Comparison of ENCODE assay signal across 1 cellular context in the genomic region with DNA sequence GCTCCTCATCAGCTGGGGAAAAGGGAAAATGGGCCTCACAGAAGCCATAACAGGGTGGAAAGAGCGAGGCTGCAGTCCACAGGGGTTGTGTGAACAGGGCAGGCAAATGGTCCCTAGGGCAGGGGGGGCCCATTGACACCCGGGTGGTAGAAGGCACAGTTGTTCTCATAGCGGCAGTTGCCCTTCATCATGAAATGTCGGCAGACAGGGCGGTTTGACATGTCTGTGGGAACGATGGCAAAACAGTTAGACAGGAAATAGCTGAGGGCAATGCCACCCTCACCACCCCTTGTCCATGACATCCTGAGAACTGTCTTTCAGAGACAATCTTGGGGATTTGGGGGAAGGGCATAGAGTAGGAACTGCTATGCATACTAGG.
TF ChIP-seq lines count a peak whose summit lies in the region.

No MANE protein-coding gene starts in this region.

TF ChIP-seq in HepG2, 621 proteins besides CTCF, POLR2A, EP300 and RAD21:
- TF ChIP-seq RBM22 (optimal IDR thresholded peaks at IDR 0.05; ENCODE audit: low read length) (peak; percentile 36), ARNT (IDR thresholded peaks at IDR 0.05) (no peak)
